21 cellular contexts compared by ENCODE assay signal in genomic region chr3:22734207-22734606, GRCh38.
A peak's percentile ranks its signal among the peaks of the same experiment; 100 is the strongest.
DNase-seq lines count a peak whose midpoint lies in the region; ATAC-seq and TF ChIP-seq lines count a peak whose summit lies in the region.
"Had no signal": no experiment of that assay in that cellular context is flagged by ENCODE, and none has a peak within 500 bp of the region (broad histone marks: within the 10 kb centered on the region; RNA-seq: fewer than 3 reads in every experiment).

No MANE protein-coding gene starts in this region.

- H3K27ac ChIP-seq in HEK293 (ENCODE audit: extremely low read depth, low read depth, low read length) (no peak overlapping the region), heart right ventricle (no peak overlapping the region)
- H3K27ac ChIP-seq: lower lobe of right lung, SJSA1, thyroid gland had no signal

- 6 to 11% methylated on average over 1 of the region's 1 CpG for WGBS in heart right ventricle, 2 donors

- intact Hi-C loops in left colon (cut with DNase I, micrococcal nuclease) (no loop called here), heart right ventricle (cut with DNase I) (no loop called here)

- H3K4me3 ChIP-seq in HEK293 (ENCODE audit: low read depth, low read length) (no peak overlapping the region), heart right ventricle (no peak overlapping the region)
- H3K4me3 ChIP-seq: K562, lower lobe of right lung, MG63, SJSA1, thyroid gland had no signal

- POLR2A ChIA-PET in HEK293 (lab: Yijun Ruan, JAX), result no interaction called here

- H3K36me3 ChIP-seq in HEK293 (ENCODE audit: control insufficient read depth in 2 of 2, insufficient read depth in 1 of 2, low read length in 2 of 2), result no peaks in the 10 kb centered on the region
- no peaks in the 10 kb centered on the region for H3K36me3 ChIP-seq in heart right ventricle
- H3K36me3 ChIP-seq: lower lobe of right lung, MG63, SJSA1, thyroid gland had no signal

- CTCF ChIA-PET in HEK293 (lab: Yijun Ruan, JAX), result interaction anchor here (0.7 kb wide), 1 partner anchor 568 kb away, joined by 3 read pairs; no protein-coding TSS in a partner anchor

- TF ChIP-seq CTCF in HEK293 (tag by site-specific recombination; IDR thresholded peaks at IDR 0.05) (no peak), heart right ventricle (IDR thresholded peaks at IDR 0.05) (no peak)

- no peaks in the 10 kb centered on the region for H3K27me3 ChIP-seq in heart right ventricle
- H3K27me3 ChIP-seq: MG63, SJSA1, thyroid gland had no signal

- peak; percentile 2 for DNase-seq in NCI-H1105 (lab: John Stamatoyannopoulos, UW)
- peak; percentile 70 for DNase-seq in NCI-H748 (lab: John Stamatoyannopoulos, UW; ENCODE audit: unreplicated experiment)
- peak in 1 of 2 donors; percentile 11 for DNase-seq in left colon
- DNase-seq in heart right ventricle, result no peak
- no peak for DNase-seq in DMS 273 treated with DMSO at 0.1 percent for 48 hours (lab: John Stamatoyannopoulos, UW)
- DNase-seq: activated CD4-positive, alpha-beta T cell treated with anti-CD3 and anti-CD28 coated beads for 1 hour; activated CD8-positive, alpha-beta T cell treated with anti-CD3 and anti-CD28 coated beads for 36 hours; activated effector memory CD4-positive, alpha-beta T cell treated with anti-CD3 and anti-CD28 coated beads, Interleukin-2, amount 50 U/mL, for 16 hours; activated naive CD8-positive, alpha-beta T cell treated with anti-CD3 and anti-CD28 coated beads, Interleukin-2, amount 10 ng/mL, durations not matched to agents 7 days and 5 days; activated T-cell treated with anti-CD3 and anti-CD28 coated beads for 4 hours; central memory CD4-positive, alpha-beta T cell; dermis blood vessel endothelial cell; lower lobe of right lung; MG63; stimulated activated CD4-positive, alpha-beta T cell treated with anti-CD3 and anti-CD28 coated beads, Interleukin-15, amount 100 ng/mL, for 24 hours; T-cell; thyroid gland had no signal

- no peaks in the 10 kb centered on the region for H3K4me1 ChIP-seq in HEK293 (ENCODE audit: control insufficient read depth, insufficient read depth, low read length)
- H3K4me1 ChIP-seq in heart right ventricle, result no peaks in the 10 kb centered on the region
- H3K4me1 ChIP-seq: lower lobe of right lung, SJSA1, thyroid gland had no signal

- ATAC-seq in left colon (peak; percentile 77), heart right ventricle (no peak), GM18520 (IDR thresholded peaks at IDR 0.05; ENCODE audit: unreplicated experiment) (no peak)
- ATAC-seq: activated CD8-positive, alpha-beta T cell treated with anti-CD3 and anti-CD28 coated beads for 36 hours; K562; lower lobe of right lung; T-cell had no signal

- H3K9me3 ChIP-seq in HEK293 (ENCODE audit: control insufficient read depth, insufficient read depth, low read depth, low read length) (no peaks in the 10 kb centered on the region), heart right ventricle (peaks cover 0 to 7% (median 0%) of the 10 kb centered on the region in 11 donors)
- H3K9me3 ChIP-seq: lower lobe of right lung, MG63, SJSA1, thyroid gland had no signal

TF ChIP-seq in HEK293, 187 proteins besides CTCF, POLR2A, EP300 and RAD21 (continues in another document):
- TF ChIP-seq ZNF239 (tag by site-specific recombination; IDR thresholded peaks at IDR 0.05) (no peak), ZNF639 (tag by site-specific recombination; IDR thresholded peaks at IDR 0.05) (no peak), ZNF114 (tag by site-specific recombination; IDR thresholded peaks at IDR 0.05) (no peak), ZNF529 (tag by site-specific recombination; IDR thresholded peaks at IDR 0.05; ENCODE audit: insufficient replicate concordance) (no peak), GLI4 (tag by site-specific recombination; IDR thresholded peaks at IDR 0.05) (no peak), YY1 (tag by site-specific recombination; IDR thresholded peaks at IDR 0.05) (no peak), ZNF692 (tag by site-specific recombination; IDR thresholded peaks at IDR 0.05) (peak; percentile 38; the same call in 1 of the 2 replicates), ZNF426 (tag by site-specific recombination; IDR thresholded peaks at IDR 0.05) (no peak), ZNF645 (tag by site-specific recombination; IDR thresholded peaks at IDR 0.05) (no peak), ZNF311 (tag by site-specific recombination; IDR thresholded peaks at IDR 0.05; ENCODE audit: borderline replicate concordance) (no peak), ZNF138 (tag by site-specific recombination; IDR thresholded peaks at IDR 0.05; ENCODE audit: borderline replicate concordance) (no peak), BCL11A (tag by site-specific recombination; IDR thresholded peaks at IDR 0.05; ENCODE audit: low read depth) (peak; percentile 45; the same call in 1 of the 2 replicates), ZNF792 (tag by site-specific recombination; IDR thresholded peaks at IDR 0.05) (no peak)
- TF ChIP-seq, protein P1, sequence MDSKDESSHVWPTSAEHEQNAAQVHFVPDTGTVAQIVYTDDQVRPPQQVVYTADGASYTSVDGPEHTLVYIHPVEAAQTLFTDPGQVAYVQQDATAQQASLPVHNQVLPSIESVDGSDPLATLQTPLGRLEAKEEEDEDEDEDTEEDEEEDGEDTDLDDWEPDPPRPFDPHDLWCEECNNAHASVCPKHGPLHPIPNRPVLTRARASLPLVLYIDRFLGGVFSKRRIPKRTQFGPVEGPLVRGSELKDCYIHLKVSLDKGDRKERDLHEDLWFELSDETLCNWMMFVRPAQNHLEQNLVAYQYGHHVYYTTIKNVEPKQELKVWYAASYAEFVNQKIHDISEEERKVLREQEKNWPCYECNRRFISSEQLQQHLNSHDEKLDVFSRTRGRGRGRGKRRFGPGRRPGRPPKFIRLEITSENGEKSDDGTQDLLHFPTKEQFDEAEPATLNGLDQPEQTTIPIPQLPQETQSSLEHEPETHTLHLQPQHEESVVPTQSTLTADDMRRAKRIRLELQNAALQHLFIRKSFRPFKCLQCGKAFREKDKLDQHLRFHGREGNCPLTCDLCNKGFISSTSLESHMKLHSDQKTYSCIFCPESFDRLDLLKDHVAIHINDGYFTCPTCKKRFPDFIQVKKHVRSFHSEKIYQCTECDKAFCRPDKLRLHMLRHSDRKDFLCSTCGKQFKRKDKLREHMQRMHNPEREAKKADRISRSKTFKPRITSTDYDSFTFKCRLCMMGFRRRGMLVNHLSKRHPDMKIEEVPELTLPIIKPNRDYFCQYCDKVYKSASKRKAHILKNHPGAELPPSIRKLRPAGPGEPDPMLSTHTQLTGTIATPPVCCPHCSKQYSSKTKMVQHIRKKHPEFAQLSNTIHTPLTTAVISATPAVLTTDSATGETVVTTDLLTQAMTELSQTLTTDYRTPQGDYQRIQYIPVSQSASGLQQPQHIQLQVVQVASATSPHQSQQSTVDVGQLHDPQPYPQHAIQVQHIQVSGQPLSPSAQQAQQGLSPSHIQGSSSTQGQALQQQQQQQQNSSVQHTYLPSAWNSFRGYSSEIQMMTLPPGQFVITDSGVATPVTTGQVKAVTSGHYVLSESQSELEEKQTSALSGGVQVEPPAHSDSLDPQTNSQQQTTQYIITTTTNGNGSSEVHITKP (tag by site-specific recombination; IDR thresholded peaks at IDR 0.05), result peak; percentile 36; the same call in 1 of the 2 replicates
- TF ChIP-seq, protein P2, sequence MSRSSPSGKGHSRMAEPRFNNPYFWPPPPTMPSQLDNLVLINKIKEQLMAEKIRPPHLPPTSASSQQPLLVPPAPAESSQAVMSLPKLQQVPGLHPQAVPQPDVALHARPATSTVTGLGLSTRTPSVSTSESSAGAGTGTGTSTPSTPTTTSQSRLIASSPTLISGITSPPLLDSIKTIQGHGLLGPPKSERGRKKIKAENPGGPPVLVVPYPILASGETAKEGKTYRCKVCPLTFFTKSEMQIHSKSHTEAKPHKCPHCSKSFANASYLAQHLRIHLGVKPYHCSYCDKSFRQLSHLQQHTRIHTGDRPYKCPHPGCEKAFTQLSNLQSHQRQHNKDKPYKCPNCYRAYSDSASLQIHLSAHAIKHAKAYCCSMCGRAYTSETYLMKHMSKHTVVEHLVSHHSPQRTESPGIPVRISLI (tag by site-specific recombination; IDR thresholded peaks at IDR 0.05), result no peak

Comparison
In these comparisons a context has a peak if more than half of its experiments do, and no peak if none do; other contexts are left out.
1. DNase-seq: peak in NCI-H1105 (single experiment) and NCI-H748 (single experiment); none in heart right ventricle (0 of 2) and DMS 273 treated with DMSO at 0.1 percent for 48 hours (single experiment).